In the genomic region with DNA sequence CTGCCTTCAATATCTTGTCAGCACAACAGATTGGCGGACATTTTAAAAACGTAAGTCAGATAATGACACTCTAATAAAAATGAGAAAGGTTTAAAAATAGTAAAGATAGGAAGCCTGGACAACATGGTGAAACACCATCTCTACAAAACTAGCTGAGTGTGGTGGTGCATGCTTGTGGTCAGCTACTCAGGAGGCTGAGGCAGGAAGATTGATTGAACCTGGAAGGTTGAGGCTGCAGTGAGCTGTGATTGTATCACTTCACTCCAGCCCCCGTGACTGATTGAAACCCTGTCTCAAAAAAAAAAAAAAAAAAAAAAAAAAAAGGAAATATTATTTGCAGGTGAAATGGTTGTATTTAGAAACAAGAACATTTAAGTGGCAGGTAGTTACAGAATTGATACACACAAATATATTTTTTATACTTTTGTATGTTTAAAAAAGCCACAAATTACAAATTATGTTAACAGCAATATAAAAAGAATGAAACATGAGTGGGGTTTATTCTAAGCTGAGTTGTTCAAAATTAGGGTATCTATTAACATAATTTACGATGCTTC, we compare ENCODE assay signal across 14 cellular contexts.
A peak's percentile ranks its signal among the peaks of the same experiment; 100 is the strongest.
DNase-seq lines count a peak whose midpoint lies in the region; ATAC-seq and TF ChIP-seq lines count a peak whose summit lies in the region.
"Had no signal": no experiment of that assay in that cellular context is flagged by ENCODE, and none has a peak within 500 bp of the region (broad histone marks: within the 10 kb centered on the region; RNA-seq: fewer than 3 reads in every experiment).

No MANE protein-coding gene starts in this region.

- H3K9ac ChIP-seq in SK-N-SH, result peak overlapping the region; percentile 27; the same call in 1 of the 2 replicates
- H3K9ac ChIP-seq: BLaER1 treated with 17β-estradiol and CSF1 and Interleukin-3, amounts not matched to agents 10 nM and 100 nM had no signal

- ATAC-seq in left ventricle myocardium superior (no peak), foreskin keratinocyte (peak; percentile 73), GM19351 (IDR thresholded peaks at IDR 0.05; ENCODE audit: unreplicated experiment) (no peak)
- ATAC-seq: Panc1 had no signal

- H3K9me2 ChIP-seq in SK-N-SH, result 0 out of 2 replicates have a peak, but pooled peaks cover 3% of the 10 kb centered on the region

- H3F3A ChIP-seq in SK-N-SH (replicated peaks; ENCODE audit: insufficient read depth), result peaks cover 23% of the 10 kb centered on the region

- CTCF ChIA-PET in SK-N-SH (lab: Yijun Ruan, JAX), result no interaction called here
- CTCF ChIA-PET in GM10248 (lab: Yijun Ruan, JAX), result no interaction called here

- POLR2A ChIA-PET in SK-N-SH (lab: Yijun Ruan, JAX) (no interaction called here), GM10248 (lab: Yijun Ruan, JAX) (interaction anchor here (0.6 kb wide), 1 partner anchor 64 kb away, joined by 10 read pairs; no protein-coding TSS in a partner anchor)

- TF ChIP-seq EP300 in SK-N-SH (IDR thresholded peaks at IDR 0.05; ENCODE audit: borderline replicate concordance in 1 of 2, low read depth in 1 of 2, low read length in 1 of 2) (peak in 1 of 2 experiments; percentile 46; a peak in 1 of 4 replicates), transverse colon (IDR thresholded peaks at IDR 0.05; ENCODE audit: low read depth) (no peak)

- DNase-seq in left ventricle myocardium inferior (no peak), left ventricle myocardium superior (no peak), SK-N-SH (no peak), foreskin keratinocyte (peak in 1 of 2 donors; percentile 55), GM10248 (ENCODE audit: extremely low spot score) (no peak), transverse colon (no peak)
- no peak for DNase-seq in stimulated activated naive CD4-positive, alpha-beta T cell treated with Interleukin-2 at 50 U/mL for 16 hours (lab: John Stamatoyannopoulos, UW)
- DNase-seq: activated CD4-positive, alpha-beta T cell treated with anti-CD3 and anti-CD28 coated beads for 1 hour; activated gamma-delta T cell; effector CD8-positive, alpha-beta T cell; occipital lobe had no signal

- H3K9me3 ChIP-seq in left ventricle myocardium inferior (replicated peaks) (no peaks in the 10 kb centered on the region), SK-N-SH (no peaks in the 10 kb centered on the region), transverse colon (no peaks in the 10 kb centered on the region)

- H2AFZ ChIP-seq in SK-N-SH (ENCODE audit: low read depth), result no peak overlapping the region

- H3K27me3 ChIP-seq in left ventricle myocardium inferior (ENCODE audit: low read depth) (no peaks in the 10 kb centered on the region), SK-N-SH (ENCODE audit: insufficient read depth) (no peaks in the 10 kb centered on the region), foreskin keratinocyte (no peaks in the 10 kb centered on the region), transverse colon (no peaks in the 10 kb centered on the region)
- H3K27me3 ChIP-seq: BLaER1 treated with 17β-estradiol and CSF1 and Interleukin-3, amounts not matched to agents 10 nM and 100 nM had no signal

- H3K36me3 ChIP-seq in left ventricle myocardium inferior, result no peaks in the 10 kb centered on the region
- H3K36me3 ChIP-seq in SK-N-SH (replicated peaks in 1 of 2; ENCODE audit: control insufficient read depth in 1 of 2, insufficient read depth in 2 of 2, low read length in 1 of 2), result peaks cover 0 to 9% of the 10 kb centered on the region in 2 experiments
- H3K36me3 ChIP-seq in transverse colon, result no peaks in the 10 kb centered on the region

- H4K20me1 ChIP-seq in SK-N-SH (ENCODE audit: insufficient read depth), result no peaks in the 10 kb centered on the region

- TF ChIP-seq CTCF in left ventricle myocardium inferior (IDR thresholded peaks at IDR 0.05; ENCODE audit: borderline replicate concordance) (no peak), SK-N-SH (IDR thresholded peaks at IDR 0.05) (no peak), foreskin keratinocyte (conservative IDR thresholded peaks at IDR 0.05) (no peak), GM10248 (IDR thresholded peaks at IDR 0.05; ENCODE audit: control extremely low read depth, extremely low read depth, low read depth, missing control alignments) (no peak), transverse colon (IDR thresholded peaks at IDR 0.05) (no peak)

- in situ Hi-C loops in transverse colon (cut with MboI; ENCODE audit: low pct_ligation_motif_present in 1 of 4, low pct_unique_long_range_greater_than_20kb in 1 of 4, low sequenced_read_pairs in 3 of 4), result no loop called here

- TF ChIP-seq POLR2A in transverse colon (IDR thresholded peaks at IDR 0.05), result no peak

- H3K4me1 ChIP-seq in left ventricle myocardium inferior, result peaks cover 44% of the 10 kb centered on the region
- peaks cover 3 to 25% of the 10 kb centered on the region in 2 experiments; a peak in 2 of 4 replicates for H3K4me1 ChIP-seq in SK-N-SH (ENCODE audit: control insufficient read depth in 1 of 2, insufficient read depth in 2 of 2, low read depth in 1 of 2, low read length in 1 of 2)
- H3K4me1 ChIP-seq in foreskin keratinocyte, result peaks cover 40% of the 10 kb centered on the region
- peaks cover 0 to 15% (median 4%) of the 10 kb centered on the region in 4 donors for H3K4me1 ChIP-seq in transverse colon

- no peak for TF ChIP-seq RAD21 in SK-N-SH (IDR thresholded peaks at IDR 0.05; ENCODE audit: low read length)

- peaks cover 46% of the 10 kb centered on the region for H3K79me2 ChIP-seq in SK-N-SH (ENCODE audit: insufficient read depth)

- intact Hi-C loops in left ventricle myocardium inferior (cut with micrococcal nuclease), result no loop called here
- intact Hi-C loops in left ventricle myocardium superior (cut with micrococcal nuclease), result no loop called here
- intact Hi-C loops in transverse colon (cut with DNase I; ENCODE audit: low total_unique reads), result no loop called here

- H3K27ac ChIP-seq in left ventricle myocardium inferior (replicated peaks) (peak overlapping the region; percentile 65), SK-N-SH (ENCODE audit: low read depth in 2 of 2, low read length in 1 of 2) (peak overlapping the region; percentile 64 to 81; a peak in 3 of 4 replicates), foreskin keratinocyte (peak overlapping the region; percentile 84), transverse colon (no peak overlapping the region)
- H3K27ac ChIP-seq: BLaER1 treated with 17β-estradiol and CSF1 and Interleukin-3, amounts not matched to agents 10 nM and 100 nM had no signal

- H3K4me2 ChIP-seq in SK-N-SH, result peak overlapping the region; percentile 42; the same call in 1 of the 2 replicates

- 61% methylated on average over 4 of the region's 4 CpGs for WGBS in SK-N-SH (ENCODE audit: low lambda C conversion rate)
- WGBS in transverse colon (ENCODE audit: low coverage in 1 of 2), 2 donors, result 79 to 83% methylated on average over 3 to 4 of the region's 4 CpGs

- H3K4me3 ChIP-seq in left ventricle myocardium inferior (no peak overlapping the region), SK-N-SH (ENCODE audit: low read depth in 2 of 2, low read length in 1 of 2) (no peak overlapping the region), transverse colon (no peak overlapping the region)
- H3K4me3 ChIP-seq: BLaER1 treated with 17β-estradiol and CSF1 and Interleukin-3, amounts not matched to agents 10 nM and 100 nM had no signal

TF ChIP-seq in SK-N-SH, 30 proteins besides CTCF, POLR2A, EP300 and RAD21:
- TF ChIP-seq, protein P1, sequence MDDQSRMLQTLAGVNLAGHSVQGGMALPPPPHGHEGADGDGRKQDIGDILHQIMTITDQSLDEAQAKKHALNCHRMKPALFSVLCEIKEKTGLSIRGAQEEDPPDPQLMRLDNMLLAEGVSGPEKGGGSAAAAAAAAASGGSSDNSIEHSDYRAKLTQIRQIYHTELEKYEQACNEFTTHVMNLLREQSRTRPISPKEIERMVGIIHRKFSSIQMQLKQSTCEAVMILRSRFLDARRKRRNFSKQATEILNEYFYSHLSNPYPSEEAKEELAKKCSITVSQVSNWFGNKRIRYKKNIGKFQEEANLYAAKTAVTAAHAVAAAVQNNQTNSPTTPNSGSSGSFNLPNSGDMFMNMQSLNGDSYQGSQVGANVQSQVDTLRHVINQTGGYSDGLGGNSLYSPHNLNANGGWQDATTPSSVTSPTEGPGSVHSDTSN (IDR thresholded peaks at IDR 0.05), result peak; percentile 89
- TF ChIP-seq YY1 (IDR thresholded peaks at IDR 0.05; ENCODE audit: low read depth) (0 out of 2 replicates have a peak, but pooled peaks have one; percentile 18), MEF2A (IDR thresholded peaks at IDR 0.05; ENCODE audit: borderline replicate concordance, low read depth) (peak; percentile 47; the same call in 1 of the 2 replicates), SIN3A (IDR thresholded peaks at IDR 0.05; ENCODE audit: borderline replicate concordance, low read depth, low read length) (peak; percentile 31; the same call in 1 of the 2 replicates), TAF1 (IDR thresholded peaks at IDR 0.05; ENCODE audit: borderline replicate concordance, low read depth, low read length) (no peak), RCOR1 (IDR thresholded peaks at IDR 0.05; ENCODE audit: low read length) (no peak), TCF12 (IDR thresholded peaks at IDR 0.05) (peak; percentile 47; the same call in 1 of the 2 replicates), JUND (IDR thresholded peaks at IDR 0.05) (peak; percentile 28; the same call in 1 of the 2 replicates)

Comparison
In these comparisons a context has a peak if more than half of its experiments do, and no peak if none do; other contexts are left out.
1. H3K27ac ChIP-seq: peak in left ventricle myocardium inferior (single experiment), SK-N-SH (2 of 2) and foreskin keratinocyte (single experiment); none in transverse colon (0 of 4).